Comparison of ENCODE assay signal across 22 cellular contexts in the genomic region with DNA sequence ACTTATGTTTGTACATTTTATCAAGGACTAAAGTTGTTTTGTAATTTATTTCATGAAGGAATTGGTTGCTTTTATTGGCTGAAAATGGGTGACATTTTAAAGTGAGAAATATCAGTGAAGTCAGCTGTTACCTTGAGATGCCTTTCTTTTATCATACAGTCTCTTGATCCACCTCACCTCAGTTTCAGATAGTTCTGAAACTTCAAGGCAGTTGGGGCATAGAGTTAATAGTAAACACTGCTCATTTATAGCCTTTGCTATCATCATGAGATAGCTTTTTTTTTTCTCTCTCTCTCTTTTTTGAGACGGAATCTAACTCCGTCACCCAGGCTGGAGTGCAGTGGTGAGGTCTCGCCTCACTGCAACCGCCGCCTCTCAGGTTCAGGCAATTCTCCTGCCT.
"Had no signal": no experiment of that assay in that cellular context is flagged by ENCODE, and none has a peak within 500 bp of the region (broad histone marks: within the 10 kb centered on the region; RNA-seq: fewer than 3 reads in every experiment).

No MANE protein-coding gene starts in this region.

- H3K27ac Mint-ChIP-seq: dendritic cell treated with granulocyte-macrophage colony-stimulating factor and Interleukin-4, amounts not matched to agents 40 ng/mL and 50 ng/mL, for 4 days; endodermal cell; stimulated activated naive B cell treated with anti-CD40 and anti-IgM and Interleukin-4, amounts not matched to agents 10 μg/mL and 1 μg/mL and 100 μg/mL, for 72 hours had no signal

- H3K4me3 Mint-ChIP-seq: dendritic cell treated with granulocyte-macrophage colony-stimulating factor and Interleukin-4, amounts not matched to agents 40 ng/mL and 50 ng/mL, for 4 days; endodermal cell; natural killer cell; neural crest cell; stimulated activated naive B cell treated with anti-CD40 and anti-IgM and Interleukin-4, amounts not matched to agents 10 μg/mL and 1 μg/mL and 100 μg/mL, for 72 hours had no signal

- H3K4me1 Mint-ChIP-seq: endodermal cell, natural killer cell, neural crest cell had no signal

- H3K9me3 Mint-ChIP-seq: dendritic cell treated with granulocyte-macrophage colony-stimulating factor and Interleukin-4, amounts not matched to agents 40 ng/mL and 50 ng/mL, for 4 days; endodermal cell; natural killer cell; neural crest cell; stimulated activated naive B cell treated with anti-CD40 and anti-IgM and Interleukin-4, amounts not matched to agents 10 μg/mL and 1 μg/mL and 100 μg/mL, for 72 hours had no signal

- DNase-seq: colonic mucosa; effector CD8-positive, alpha-beta T cell; endodermal cell; foreskin fibroblast; gastrocnemius medialis; head of caudate nucleus; left ventricle myocardium superior; lower lobe of right lung; natural killer cell; pancreas; right lobe of liver; small intestine; stimulated activated CD4-positive, alpha-beta T cell treated with anti-CD3 and anti-CD28 coated beads, Interleukin-15, amount 100 ng/mL, for 24 hours; stimulated activated CD4-positive, alpha-beta T cell treated with anti-CD3 and anti-CD28 coated beads, Interleukin-2, amount 100 ng/mL, for 48 hours; stimulated activated naive B cell treated with anti-CD40 and anti-IgM and Interleukin-4, amounts not matched to agents 10 μg/mL and 1 μg/mL and 100 μg/mL, for 72 hours; stomach; thyroid gland had no signal

- H3K27me3 ChIP-seq: colonic mucosa, gastrocnemius medialis, neutrophil, pancreas, right lobe of liver, stomach, thyroid gland had no signal

- ATAC-seq: esophagus mucosa; gastrocnemius medialis; left ventricle myocardium superior; lower lobe of right lung; natural killer cell; right lobe of liver; stimulated activated naive B cell treated with anti-CD40 and anti-IgM and Interleukin-4, amounts not matched to agents 10 μg/mL and 1 μg/mL and 100 μg/mL, for 72 hours had no signal

- H3K4me1 ChIP-seq: colonic mucosa, gastrocnemius medialis, lower lobe of right lung, pancreas, thyroid gland had no signal

- H3K27me3 Mint-ChIP-seq: dendritic cell treated with granulocyte-macrophage colony-stimulating factor and Interleukin-4, amounts not matched to agents 40 ng/mL and 50 ng/mL, for 4 days; stimulated activated naive B cell treated with anti-CD40 and anti-IgM and Interleukin-4, amounts not matched to agents 10 μg/mL and 1 μg/mL and 100 μg/mL, for 72 hours had no signal

- H3K27ac ChIP-seq: colonic mucosa, epithelial cell of prostate, gastrocnemius medialis, lower lobe of right lung, neutrophil, pancreas, right lobe of liver, stomach, thyroid gland had no signal

- H3K4me3 ChIP-seq: colonic mucosa, gastrocnemius medialis, lower lobe of right lung, pancreas, right lobe of liver, stomach, thyroid gland had no signal
